In genomic region chr13:112635323-112635722, GRCh38 we compare ENCODE assay signal across 16 cellular contexts.
"Had no signal": no experiment of that assay in that cellular context is flagged by ENCODE, and none has a peak within 500 bp of the region (broad histone marks: within the 10 kb centered on the region; RNA-seq: fewer than 3 reads in every experiment).

No MANE protein-coding gene starts in this region.

- H3K9me3 ChIP-seq: gastroesophageal sphincter, mucosa of descending colon, neutrophil, stomach, thoracic aorta, transverse colon had no signal

- H3K36me3 Mint-ChIP-seq: naive thymus-derived CD8-positive, alpha-beta T cell had no signal

- H3K4me3 ChIP-seq: coronary artery, gastroesophageal sphincter, mucosa of descending colon, stomach, thoracic aorta, transverse colon had no signal

- H3K36me3 ChIP-seq: gastroesophageal sphincter, neutrophil, stomach, thoracic aorta, transverse colon had no signal

- H3K27ac ChIP-seq: coronary artery, gastroesophageal sphincter, neutrophil, stomach, thoracic aorta, transverse colon had no signal

- H3K9me3 Mint-ChIP-seq: naive thymus-derived CD8-positive, alpha-beta T cell had no signal

- ATAC-seq: gastroesophageal sphincter; mucosa of descending colon; naive thymus-derived CD8-positive, alpha-beta T cell; sciatic nerve had no signal

- DNase-seq: effector CD4-positive, alpha-beta T cell; glutamatergic neuron; kidney glomerular epithelial cell; mucosa of descending colon; naive thymus-derived CD8-positive, alpha-beta T cell; stimulated activated CD4-positive, alpha-beta T cell treated with anti-CD3 and anti-CD28 coated beads, Interleukin-2, amount 100 ng/mL, for 24 hours; stimulated activated CD4-positive, alpha-beta T cell treated with anti-CD3 and anti-CD28 coated beads, Interleukin-4, amount 100 ng/mL, for 4 hours; stimulated activated naive CD4-positive, alpha-beta T cell; stomach; substantia nigra; transverse colon had no signal

- H3K4me3 Mint-ChIP-seq: naive thymus-derived CD8-positive, alpha-beta T cell had no signal

- H3K4me1 ChIP-seq: gastroesophageal sphincter had no signal

- H3K27ac Mint-ChIP-seq: naive thymus-derived CD8-positive, alpha-beta T cell had no signal
